ENCODE assay signal across 21 cellular contexts in genomic region chr4:128006592-128006991, GRCh38. TPM values are rescaled to one million over a fixed set of nuclear protein-coding genes. Genes with fewer than 3 reads are reported as not detected.
A peak's percentile ranks its signal among the peaks of the same experiment; 100 is the strongest.
DNase-seq lines count a peak whose midpoint lies in the region; ATAC-seq, FAIRE-seq and TF ChIP-seq lines count a peak whose summit lies in the region.
"Had no signal": no experiment of that assay in that cellular context is flagged by ENCODE, and none has a peak within 500 bp of the region (broad histone marks: within the 10 kb centered on the region; RNA-seq: fewer than 3 reads in every experiment).

No MANE protein-coding gene starts in this region.

- peak; percentile 62 for DNase-seq in ELR (ENCODE audit: low read depth)
- peak; percentile 73 for DNase-seq in MV-4-11 (lab: John Stamatoyannopoulos, UW)
- no peak for DNase-seq in K562 (ENCODE audit: extremely low read depth in 1 of 4, low spot score in 3 of 4)
- DNase-seq in fibroblast of villous mesenchyme (ENCODE audit: low read depth): peak; percentile 56
- DNase-seq in T-helper 2 cell: no peak
- DNase-seq in iPS-NIHi11 (ENCODE audit: low spot score): no peak
- no peak for DNase-seq in H9
- no peak for DNase-seq in naive thymus-derived CD4-positive, alpha-beta T cell
- DNase-seq: activated CD8-positive, alpha-beta memory T cell treated with anti-CD3 and anti-CD28 coated beads for 24 hours; activated naive CD8-positive, alpha-beta T cell treated with anti-CD3 and anti-CD28 coated beads, Interleukin-2, amount 50 U/mL, for 24 hours; CD4-positive, alpha-beta T cell; esophagus squamous epithelium; hypothalamus; NCI-H1105; NCI-H2081 treated with DMSO at 0.1 percent for 48 hours; NCI-H510A treated with DMSO at 0.1 percent for 48 hours; stimulated activated CD4-positive, alpha-beta T cell treated with anti-CD3 and anti-CD28 coated beads, Interleukin-15, amount 100 ng/mL, for 24 hours; thyroid gland had no signal

- POLR2A ChIA-PET in K562 (lab: Yijun Ruan, JAX): no interaction called here
- POLR2A ChIA-PET in naive thymus-derived CD4-positive, alpha-beta T cell (lab: Charles Lee): no interaction called here

- H3K4me3 ChIP-seq in K562 (no peak overlapping the region), fibroblast of villous mesenchyme (ENCODE audit: low read depth, low read length) (no peak overlapping the region)
- no peak overlapping the region for H3K4me3 ChIP-seq in naive thymus-derived CD4-positive, alpha-beta T cell (ENCODE audit: low read length)
- H3K4me3 ChIP-seq: esophagus squamous epithelium, right atrium auricular region, SJSA1, thyroid gland had no signal

- no peak overlapping the region for H2BK120ac ChIP-seq in H9 (ENCODE audit: low read depth, low read length, poor library complexity, severe bottlenecking)

- in situ Hi-C loops in K562 (cut with MboI): no loop called here

- H4K91ac ChIP-seq in H9 (ENCODE audit: insufficient read length, low read depth, low read length): no peak overlapping the region

- no peak overlapping the region for H3K14ac ChIP-seq in H9 (ENCODE audit: insufficient read depth, low read length)

- H4K5ac ChIP-seq in H9 (ENCODE audit: insufficient read length, low read depth, low read length): no peak overlapping the region

- H3K4me1 ChIP-seq in K562 (replicated peaks in 1 of 2; ENCODE audit: control insufficient read depth in 2 of 2, insufficient read depth in 2 of 2, low read length in 2 of 2): no peaks in the 10 kb centered on the region
- H3K4me1 ChIP-seq in H9 (ENCODE audit: insufficient read depth, low read length): no peaks in the 10 kb centered on the region
- H3K4me1 ChIP-seq in naive thymus-derived CD4-positive, alpha-beta T cell (ENCODE audit: control insufficient read depth in 2 of 2, insufficient read depth in 2 of 2, low read length in 2 of 2): no peaks in the 10 kb centered on the region
- H3K4me1 ChIP-seq: esophagus squamous epithelium, right atrium auricular region, SJSA1, thyroid gland had no signal

- no peak overlapping the region for H3K23ac ChIP-seq in H9 (ENCODE audit: insufficient read length, low read depth, low read length)

- intact Hi-C loops in K562 (cut with micrococcal nuclease): no loop called here
- intact Hi-C loops in naive thymus-derived CD4-positive, alpha-beta T cell (cut with micrococcal nuclease): no loop called here

- no peak for FAIRE-seq in K562 (lab: Jason Lieb, UNC)

- peaks cover 7 to 26% (median 23%) of the 10 kb centered on the region in 3 experiments; a peak in 6 of 7 replicates for H3K36me3 Mint-ChIP-seq in H9 (ENCODE audit: insufficient read depth in 1 of 3, low read depth in 3 of 3)
- H3K36me3 Mint-ChIP-seq in naive thymus-derived CD4-positive, alpha-beta T cell: peaks cover 5 to 26% (median 16%) of the 10 kb centered on the region in 5 donors

- H3K23me2 ChIP-seq in H9 (ENCODE audit: insufficient read length, low read depth, low read length, poor library complexity, severe bottlenecking): no peaks in the 10 kb centered on the region

- no peak for ATAC-seq in K562
- ATAC-seq in naive thymus-derived CD4-positive, alpha-beta T cell: no peak
- ATAC-seq: activated naive CD8-positive, alpha-beta T cell treated with anti-CD3 and anti-CD28 coated beads, Interleukin-2, amount 50 U/mL, for 24 hours; HCT116 had no signal

- CTCF ChIA-PET in K562 (lab: Yijun Ruan, JAX; ENCODE audit: low intra/inter-chr PET ratio): no interaction called here
- CTCF ChIA-PET in naive thymus-derived CD4-positive, alpha-beta T cell (lab: Charles Lee): no interaction called here

- TF ChIP-seq RAD21 in K562 (CRISPR knock-in tag; conservative IDR thresholded peaks at IDR 0.05 in 1 of 2, IDR thresholded peaks at IDR 0.05 in 1 of 2): no peak

- H3K9ac ChIP-seq in K562 (ENCODE audit: insufficient read depth in 1 of 2, low read depth in 2 of 2, low read length in 2 of 2) (no peak overlapping the region), H9 (ENCODE audit: extremely low read depth, insufficient read length, low read length) (no peak overlapping the region)

- no peak overlapping the region for H2BK15ac ChIP-seq in H9 (ENCODE audit: low read depth, low read length)

- no peak for TF ChIP-seq CTCF in K562 (IDR thresholded peaks at IDR 0.05 in 2 of 3, conservative IDR thresholded peaks at IDR 0.05 in 1 of 3; ENCODE audit: insufficient read depth in 2 of 3, low read depth in 1 of 3, low read length in 3 of 3)
- TF ChIP-seq CTCF in fibroblast of villous mesenchyme (IDR thresholded peaks at IDR 0.05; ENCODE audit: insufficient read depth, low read depth, low read length): no peak
- no peak for TF ChIP-seq CTCF in H9 (conservative IDR thresholded peaks at IDR 0.05)

- H3K4me2 ChIP-seq in K562 (ENCODE audit: insufficient read depth, low read length) (no peak overlapping the region), H9 (ENCODE audit: insufficient read depth, insufficient read length, low read length) (no peak overlapping the region)

- no peaks in the 10 kb centered on the region for H3K9me1 ChIP-seq in K562 (ENCODE audit: control insufficient read depth, insufficient read depth, low read length)

- H3K9me3 Mint-ChIP-seq in H9: no peaks in the 10 kb centered on the region
- no peaks in the 10 kb centered on the region for H3K9me3 Mint-ChIP-seq in naive thymus-derived CD4-positive, alpha-beta T cell
- H3K9me3 Mint-ChIP-seq: activated naive CD8-positive, alpha-beta T cell treated with anti-CD3 and anti-CD28 coated beads, Interleukin-2, amount 50 U/mL, for 24 hours; CD4-positive, alpha-beta T cell had no signal

- H3K9me3 ChIP-seq in K562 (replicated peaks; ENCODE audit: control insufficient read depth, insufficient read depth, low read depth, low read length) (no peaks in the 10 kb centered on the region), H9 (ENCODE audit: control insufficient read depth, low read depth, low read length) (no peaks in the 10 kb centered on the region)
- H3K9me3 ChIP-seq in naive thymus-derived CD4-positive, alpha-beta T cell (ENCODE audit: control insufficient read depth in 2 of 3, low read length in 3 of 3): no peaks in the 10 kb centered on the region
- H3K9me3 ChIP-seq: esophagus squamous epithelium, right atrium auricular region, SJSA1, thyroid gland had no signal

- no peaks in the 10 kb centered on the region for H4K20me1 ChIP-seq in K562 (replicated peaks; ENCODE audit: control insufficient read depth, insufficient read depth, low read length)
- H4K20me1 ChIP-seq in H9 (ENCODE audit: control insufficient read depth, insufficient read depth, insufficient read length): no peaks in the 10 kb centered on the region

- no peaks in the 10 kb centered on the region for H3K27me3 Mint-ChIP-seq in H9 (ENCODE audit: low read depth)
- no peaks in the 10 kb centered on the region for H3K27me3 Mint-ChIP-seq in naive thymus-derived CD4-positive, alpha-beta T cell
- H3K27me3 Mint-ChIP-seq: activated naive CD8-positive, alpha-beta T cell treated with anti-CD3 and anti-CD28 coated beads, Interleukin-2, amount 50 U/mL, for 24 hours; CD4-positive, alpha-beta T cell had no signal

- H2AK5ac ChIP-seq in H9 (ENCODE audit: insufficient read length, low read length): no peak overlapping the region

- BruUV-seq in K562 (replicated peaks; lab: Mats Ljungman, UMichigan): no TSS peak

- H3K79me2 ChIP-seq in K562 (ENCODE audit: control insufficient read depth, insufficient read depth, low read length) (no peaks in the 10 kb centered on the region), H9 (ENCODE audit: insufficient read depth, low read length) (no peaks in the 10 kb centered on the region)

- 79% methylated on average over 5 of the region's 5 CpGs for WGBS in K562 (ENCODE audit: insufficient coverage, low coverage, missing lambda C conversion rate)
- WGBS in H9 (ENCODE audit: extremely low coverage, insufficient read length, low lambda C conversion rate): 100% methylated on average over 1 of the region's 5 CpGs

- no peak for TF ChIP-seq POLR2A in K562 (conservative IDR thresholded peaks at IDR 0.05)

- no peaks in the 10 kb centered on the region for H3K4me1 Mint-ChIP-seq in H9
- peaks cover 0 to 6% (median 4%) of the 10 kb centered on the region in 7 donors for H3K4me1 Mint-ChIP-seq in naive thymus-derived CD4-positive, alpha-beta T cell

- H3K79me1 ChIP-seq in H9 (ENCODE audit: insufficient read depth, low read depth, low read length, poor library complexity, severe bottlenecking): no peaks in the 10 kb centered on the region

- H2AFZ ChIP-seq in K562 (ENCODE audit: low read depth, low read length) (no peak overlapping the region), H9 (ENCODE audit: low read length) (no peak overlapping the region)

- H3K27ac Mint-ChIP-seq in H9: peak overlapping the region in 1 of 3 experiments; percentile 30; a peak in 1 of 7 replicates
- peak overlapping the region in 1 of 9 donors; percentile 14 for H3K27ac Mint-ChIP-seq in naive thymus-derived CD4-positive, alpha-beta T cell
- H3K27ac Mint-ChIP-seq: activated naive CD8-positive, alpha-beta T cell treated with anti-CD3 and anti-CD28 coated beads, Interleukin-2, amount 50 U/mL, for 24 hours; CD4-positive, alpha-beta T cell had no signal

- H3K27me3 ChIP-seq in K562 (ENCODE audit: control insufficient read depth in 2 of 2, insufficient read depth in 2 of 2, low read length in 2 of 2) (no peaks in the 10 kb centered on the region), H9 (ENCODE audit: insufficient read depth, low read length) (no peaks in the 10 kb centered on the region; the same call in 1 of the 2 replicates)
- no peaks in the 10 kb centered on the region for H3K27me3 ChIP-seq in naive thymus-derived CD4-positive, alpha-beta T cell (ENCODE audit: control insufficient read depth in 2 of 2, insufficient read depth in 2 of 2, low read length in 2 of 2)
- H3K27me3 ChIP-seq: esophagus squamous epithelium, right atrium auricular region, SJSA1, thyroid gland had no signal

- no peak overlapping the region for H3K56ac ChIP-seq in H9 (ENCODE audit: insufficient read length, low read depth, low read length)

- peaks cover 24% of the 10 kb centered on the region; the same call in 1 of the 3 replicates for H3K36me3 ChIP-seq in K562 (ENCODE audit: control insufficient read depth, insufficient read depth, low read length)
- H3K36me3 ChIP-seq in naive thymus-derived CD4-positive, alpha-beta T cell (ENCODE audit: control insufficient read depth in 2 of 3, insufficient read depth in 3 of 3, low read length in 3 of 3): peaks cover 0 to 10% (median 0%) of the 10 kb centered on the region in 3 experiments
- H3K36me3 ChIP-seq: right atrium auricular region, thyroid gland had no signal

- H2BK12ac ChIP-seq in H9 (ENCODE audit: insufficient read length, low read depth, low read length): no peak overlapping the region

- no peak overlapping the region for H4K8ac ChIP-seq in H9 (replicated peaks; ENCODE audit: insufficient read length, low read depth, low read length)

- no peak overlapping the region for H2BK20ac ChIP-seq in H9 (ENCODE audit: low read depth, low read length, poor library complexity, severe bottlenecking)

- no peak overlapping the region for H3K18ac ChIP-seq in H9 (ENCODE audit: insufficient read length, low read depth, low read length)

- H3K27ac ChIP-seq in K562 (ENCODE audit: extremely low read depth, low read depth, low read length) (no peak overlapping the region), H9 (ENCODE audit: insufficient read length, low read depth, low read length) (no peak overlapping the region)
- H3K27ac ChIP-seq in naive thymus-derived CD4-positive, alpha-beta T cell (ENCODE audit: low read depth, low read length): no peak overlapping the region
- H3K27ac ChIP-seq: esophagus squamous epithelium, right atrium auricular region, SJSA1, thyroid gland had no signal

- TF ChIP-seq EP300 in K562 (IDR thresholded peaks at IDR 0.05; ENCODE audit: low read length): no peak

- no peak overlapping the region for H3K4ac ChIP-seq in H9 (ENCODE audit: low read depth, low read length)

- no peak overlapping the region for H3K4me3 Mint-ChIP-seq in H9
- no peak overlapping the region for H3K4me3 Mint-ChIP-seq in naive thymus-derived CD4-positive, alpha-beta T cell
- H3K4me3 Mint-ChIP-seq: activated naive CD8-positive, alpha-beta T cell treated with anti-CD3 and anti-CD28 coated beads, Interleukin-2, amount 50 U/mL, for 24 hours; CD4-positive, alpha-beta T cell had no signal

- no peak overlapping the region for H2BK5ac ChIP-seq in H9 (ENCODE audit: insufficient read length, low read length)

- H3T11ph ChIP-seq in H9 (ENCODE audit: low read length): no peak overlapping the region

RNA-seq across cellular contexts. Expression of gene ABHD18, which starts 41.4 kb away (rescaled TPM):
- total RNA-seq in K562 (2011; cell fraction: chromatin; rRNA removed; ENCODE audit: low replicate concordance): 18.4 and 36.0 TPM in 2 replicates
- 9.3 and 9.5 TPM in 2 replicates for total RNA-seq in K562 (2011; cell fraction: nucleolus; rRNA removed)
- total RNA-seq in K562 (2011; cell fraction: nucleoplasm; rRNA removed): 17.0 and 26.9 TPM in 2 replicates
- total RNA-seq in K562 (2014; rRNA removed) (7.8 and 11.0 TPM in 2 replicates), K562 (2014; rRNA removed; fragmentation: Illumina TruSeq; extraction: Trizol) (20.3 and 23.6 TPM in 2 replicates), K562 (2015; rRNA removed; fragmentation: Illumina TruSeq; extraction: Trizol) (21.8 and 25.0 TPM in 2 replicates), K562 (2021) (17.7 and 19.1 TPM in 2 replicates), fibroblast of villous mesenchyme (5.5 and 8.6 TPM in 2 replicates), H9 (2021) (16.3 and 16.5 TPM in 2 replicates)
- polyA plus RNA-seq in K562 (2011; rRNA removed) (12.6 and 16.0 TPM in 2 replicates), K562 (2014; fragmentation: Illumina TruSeq; extraction: Trizol) (17.7 and 22.6 TPM in 2 replicates), K562 (2014; fragmentation: Nextera tagmentation; extraction: Ambion mirVana) (1 to 10 TPM; 6.1 to 6.9 TPM), K562 (2014; rRNA removed) (10.9 and 14.4 TPM in 2 replicates)
- 3.1 and 5.1 TPM in 2 replicates for polyA plus RNA-seq in K562 (2011; cell fraction: cytosol; rRNA removed)
- 9.5 and 10.7 TPM in 2 replicates for polyA plus RNA-seq in K562 (2011; cell fraction: nucleus; rRNA removed)
- polyA plus RNA-seq in K562 (2012): 9.3 and 11.6 TPM in 2 replicates
- 18.0 and 22.9 TPM in 2 replicates for polyA minus RNA-seq in K562 (2011; rRNA and poly(A)+ RNA removed)
- 8.8 and 16.7 TPM in 2 replicates for polyA minus RNA-seq in K562 (2011; cell fraction: cytosol; rRNA and poly(A)+ RNA removed)
- polyA minus RNA-seq in K562 (2011; cell fraction: nucleus; rRNA and poly(A)+ RNA removed): 11.8 and 18.7 TPM in 2 replicates
- total RNA-seq in naive thymus-derived CD4-positive, alpha-beta T cell: 10 to 100 TPM; 22.4 to 26.6 (median 25.1) TPM
- 10 to 100 TPM in 1 of 2 donors, 1 to 10 TPM in 1; 9.8 to 12.4 TPM for polyA plus RNA-seq in naive thymus-derived CD4-positive, alpha-beta T cell

RNA-seq across cellular contexts. Expression of gene MFSD8, which starts 41.6 kb away (rescaled TPM):
- 70.1 and 143 TPM in 2 replicates for total RNA-seq in K562 (2011; cell fraction: chromatin; rRNA removed; ENCODE audit: low replicate concordance)
- total RNA-seq in K562 (2011; cell fraction: nucleolus; rRNA removed): 30.9 and 40.9 TPM in 2 replicates
- 60.1 and 88.7 TPM in 2 replicates for total RNA-seq in K562 (2011; cell fraction: nucleoplasm; rRNA removed)
- total RNA-seq in K562 (2014; rRNA removed) (7.0 and 14.2 TPM in 2 replicates), K562 (2014; rRNA removed; fragmentation: Illumina TruSeq; extraction: Trizol) (20.9 and 24.0 TPM in 2 replicates), K562 (2015; rRNA removed; fragmentation: Illumina TruSeq; extraction: Trizol) (16.5 and 18.7 TPM in 2 replicates), K562 (2021) (16.2 and 17.8 TPM in 2 replicates), fibroblast of villous mesenchyme (21.6 and 28.1 TPM in 2 replicates), H9 (2021) (24.0 and 24.8 TPM in 2 replicates)
- polyA plus RNA-seq in K562 (2011; rRNA removed) (24.8 and 27.2 TPM in 2 replicates), K562 (2014; fragmentation: Illumina TruSeq; extraction: Trizol) (11.5 and 11.9 TPM in 2 replicates), K562 (2014; fragmentation: Nextera tagmentation; extraction: Ambion mirVana) (10 to 100 TPM; 25.2 to 25.4 TPM), K562 (2014; rRNA removed) (13.4 and 16.6 TPM in 2 replicates)
- 5.3 and 11.6 TPM in 2 replicates for polyA plus RNA-seq in K562 (2011; cell fraction: cytosol; rRNA removed)
- polyA plus RNA-seq in K562 (2011; cell fraction: nucleus; rRNA removed): 30.1 and 48.0 TPM in 2 replicates
- polyA plus RNA-seq in K562 (2012): 7.0 and 10.0 TPM in 2 replicates
- polyA minus RNA-seq in K562 (2011; rRNA and poly(A)+ RNA removed): 42.3 and 46.5 TPM in 2 replicates
- 7.5 and 12.7 TPM in 2 replicates for polyA minus RNA-seq in K562 (2011; cell fraction: cytosol; rRNA and poly(A)+ RNA removed)
- 26.8 and 36.1 TPM in 2 replicates for polyA minus RNA-seq in K562 (2011; cell fraction: nucleus; rRNA and poly(A)+ RNA removed)
- 10 to 100 TPM; 20.3 to 54.5 (median 23.0) TPM for total RNA-seq in naive thymus-derived CD4-positive, alpha-beta T cell
- polyA plus RNA-seq in naive thymus-derived CD4-positive, alpha-beta T cell: 1 to 10 TPM; 6.8 to 7.9 TPM

RNA-seq across cellular contexts. Expression of gene LARP1B, which starts 54.5 kb away (rescaled TPM):
- 31.7 and 123 TPM in 2 replicates for total RNA-seq in K562 (2011; cell fraction: chromatin; rRNA removed; ENCODE audit: low replicate concordance)
- 17.0 and 23.0 TPM in 2 replicates for total RNA-seq in K562 (2011; cell fraction: nucleolus; rRNA removed)
- total RNA-seq in K562 (2011; cell fraction: nucleoplasm; rRNA removed): 47.8 and 64.4 TPM in 2 replicates
- total RNA-seq in K562 (2014; rRNA removed) (35.9 and 41.6 TPM in 2 replicates), K562 (2014; rRNA removed; fragmentation: Illumina TruSeq; extraction: Trizol) (59.7 and 71.6 TPM in 2 replicates), K562 (2015; rRNA removed; fragmentation: Illumina TruSeq; extraction: Trizol) (54.9 and 57.3 TPM in 2 replicates), K562 (2021) (32.9 and 37.9 TPM in 2 replicates), fibroblast of villous mesenchyme (22.5 and 25.5 TPM in 2 replicates), H9 (2021) (42.9 and 44.0 TPM in 2 replicates)
- polyA plus RNA-seq in K562 (2011; rRNA removed) (31.0 and 36.2 TPM in 2 replicates), K562 (2014; fragmentation: Illumina TruSeq; extraction: Trizol) (44.1 and 46.6 TPM in 2 replicates), K562 (2014; fragmentation: Nextera tagmentation; extraction: Ambion mirVana) (10 to 100 TPM; 19.2 to 25.4 TPM), K562 (2014; rRNA removed) (33.2 and 35.4 TPM in 2 replicates)
- polyA plus RNA-seq in K562 (2011; cell fraction: cytosol; rRNA removed): 5.4 and 11.0 TPM in 2 replicates
- polyA plus RNA-seq in K562 (2011; cell fraction: nucleus; rRNA removed): 16.3 and 26.4 TPM in 2 replicates
- 21.6 and 22.4 TPM in 2 replicates for polyA plus RNA-seq in K562 (2012)
- polyA minus RNA-seq in K562 (2011; rRNA and poly(A)+ RNA removed): 45.7 and 51.8 TPM in 2 replicates
- 13.3 and 19.5 TPM in 2 replicates for polyA minus RNA-seq in K562 (2011; cell fraction: cytosol; rRNA and poly(A)+ RNA removed)
- 22.1 and 43.1 TPM in 2 replicates for polyA minus RNA-seq in K562 (2011; cell fraction: nucleus; rRNA and poly(A)+ RNA removed)
- 10 to 100 TPM in 4 of 5 experiments, 1 to 10 TPM in 1; 9.5 to 18.2 (median 13.7) TPM for total RNA-seq in naive thymus-derived CD4-positive, alpha-beta T cell
- polyA plus RNA-seq in naive thymus-derived CD4-positive, alpha-beta T cell: 1 to 10 TPM; 3.9 TPM

Comparison
In these comparisons a context has a peak if more than half of its experiments do, and no peak if none do; other contexts are left out.
1. DNase-seq: peak in ELR (single experiment), MV-4-11 (single experiment) and fibroblast of villous mesenchyme (single experiment); none in K562 (0 of 4), T-helper 2 cell (0 of 5), iPS-NIHi11 (single experiment), H9 (single experiment) and naive thymus-derived CD4-positive, alpha-beta T cell (0 of 9).